In the genomic region with DNA sequence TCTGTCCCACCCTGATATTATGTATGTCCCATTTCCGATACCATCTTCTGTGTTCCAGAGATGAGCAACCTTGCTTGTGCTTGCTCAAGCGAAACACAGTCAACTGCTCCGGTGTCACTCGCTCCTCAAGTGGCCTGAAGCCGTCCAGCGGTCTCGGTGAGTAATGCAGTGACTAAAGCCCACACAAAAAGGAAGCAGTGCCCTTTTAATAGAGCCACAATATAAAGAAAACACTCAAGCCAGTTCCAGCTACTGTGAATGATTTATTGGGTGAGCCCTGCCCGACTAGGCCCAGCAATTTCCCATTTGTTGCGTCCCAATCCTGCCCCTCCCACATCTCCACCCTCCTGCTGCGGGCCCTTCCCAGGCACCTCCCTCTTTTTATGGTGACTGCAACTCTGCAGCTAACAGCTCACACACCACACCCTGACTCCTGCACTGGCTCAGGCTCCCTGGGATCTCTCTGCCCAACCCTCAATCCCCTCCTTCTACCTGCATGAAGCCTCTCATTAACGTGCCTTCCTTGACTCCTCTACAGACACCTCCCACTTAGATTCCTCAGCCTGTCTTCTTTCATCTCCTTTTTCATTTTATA, we compare ENCODE assay signal across 9 cellular contexts. TPM values are rescaled to one million over a fixed set of nuclear protein-coding genes. Genes with fewer than 3 reads are reported as not detected.
DNase-seq lines count a peak whose midpoint lies in the region; ATAC-seq, FAIRE-seq and TF ChIP-seq lines count a peak whose summit lies in the region.
"Had no signal": no experiment of that assay in that cellular context is flagged by ENCODE, and none has a peak within 500 bp of the region (broad histone marks: within the 10 kb centered on the region; RNA-seq: fewer than 3 reads in every experiment).

No MANE protein-coding gene starts in this region.

- TF ChIP-seq POLR2A in transverse colon (IDR thresholded peaks at IDR 0.05): peak; percentile 83

- H3K36me3 ChIP-seq in transverse colon: no peaks in the 10 kb centered on the region

- POLR2A ChIA-PET in GM10248 (lab: Yijun Ruan, JAX): no interaction called here

- peak overlapping the region; percentile 78 to 87 (median 86) for H3K27ac ChIP-seq in transverse colon

- ATAC-seq in GM21529 (IDR thresholded peaks at IDR 0.05; ENCODE audit: unreplicated experiment) (peak; percentile 93), GM19455 (IDR thresholded peaks at IDR 0.05; ENCODE audit: unreplicated experiment) (no peak)

- in situ Hi-C loops in transverse colon (cut with MboI; ENCODE audit: low pct_ligation_motif_present in 1 of 4, low pct_unique_long_range_greater_than_20kb in 1 of 4, low sequenced_read_pairs in 3 of 4): loop anchor here in 1 of 4 donors (10.0 kb wide), 1 partner anchor 102 kb away; a partner anchor contains a TSS

- CTCF ChIA-PET in GM10248 (lab: Yijun Ruan, JAX): interaction anchor here (1.2 to 1.9 kb wide), 7 partner anchors 8 to 50 kb away, joined by 3 to 6 read pairs (median 4); a partner anchor contains a TSS

- intact Hi-C loops in transverse colon (cut with DNase I; ENCODE audit: low total_unique reads): no loop called here

- H3K27me3 ChIP-seq in transverse colon: no peaks in the 10 kb centered on the region

- WGBS in transverse colon (ENCODE audit: low coverage in 1 of 2), 2 donors: 15 to 19% methylated on average over 6 to 11 of the region's 11 CpGs

- H3K9me3 ChIP-seq in transverse colon: no peaks in the 10 kb centered on the region

- peak overlapping the region in 2 of 4 donors; percentile 21 to 35 for H3K4me3 ChIP-seq in transverse colon

- DNase-seq in GM10248 (ENCODE audit: extremely low spot score) (peak; percentile 55), HK-2 (ENCODE audit: unreplicated experiment) (peak; percentile 79), SKM-1 treated with dmso at 0.1 percent for 144 hours (lab: John Stamatoyannopoulos, UW; ENCODE audit: unreplicated experiment) (peak; percentile 81), iPS-NIHi7 (ENCODE audit: extremely low spot score) (peak; percentile 68), transverse colon (peak; percentile 91), frontal cortex (ENCODE audit: low spot score in 2 of 2) (no peak)

- TF ChIP-seq CTCF in GM10248 (IDR thresholded peaks at IDR 0.05; ENCODE audit: control extremely low read depth, extremely low read depth, low read depth, missing control alignments) (no peak), transverse colon (IDR thresholded peaks at IDR 0.05) (peak in 4 of 5 experiments; percentile 43 to 93 (median 64))

- H3K4me1 ChIP-seq in transverse colon: peaks cover 5 to 48% (median 26%) of the 10 kb centered on the region in 4 donors

- TF ChIP-seq EP300 in transverse colon (IDR thresholded peaks at IDR 0.05; ENCODE audit: low read depth): no peak

- FAIRE-seq in frontal cortex (lab: Jason Lieb, UNC): no peak

RNA-seq across cellular contexts. Expression of a gene that starts 44.2 kb away (rescaled TPM):
- total RNA-seq in transverse colon (not detected), frontal cortex (not detected)
- total RNA-seq: subcutaneous adipose tissue had no signal

Comparison
In these comparisons a context has a peak if more than half of its experiments do, and no peak if none do; other contexts are left out.
1. DNase-seq: peak in GM10248 (single experiment), HK-2 (single experiment), SKM-1 treated with dmso at 0.1 percent for 144 hours (single experiment), iPS-NIHi7 (single experiment) and transverse colon (single experiment); none in frontal cortex (0 of 2).